ENCODE assay signal across 1 cellular context in the genomic region with DNA sequence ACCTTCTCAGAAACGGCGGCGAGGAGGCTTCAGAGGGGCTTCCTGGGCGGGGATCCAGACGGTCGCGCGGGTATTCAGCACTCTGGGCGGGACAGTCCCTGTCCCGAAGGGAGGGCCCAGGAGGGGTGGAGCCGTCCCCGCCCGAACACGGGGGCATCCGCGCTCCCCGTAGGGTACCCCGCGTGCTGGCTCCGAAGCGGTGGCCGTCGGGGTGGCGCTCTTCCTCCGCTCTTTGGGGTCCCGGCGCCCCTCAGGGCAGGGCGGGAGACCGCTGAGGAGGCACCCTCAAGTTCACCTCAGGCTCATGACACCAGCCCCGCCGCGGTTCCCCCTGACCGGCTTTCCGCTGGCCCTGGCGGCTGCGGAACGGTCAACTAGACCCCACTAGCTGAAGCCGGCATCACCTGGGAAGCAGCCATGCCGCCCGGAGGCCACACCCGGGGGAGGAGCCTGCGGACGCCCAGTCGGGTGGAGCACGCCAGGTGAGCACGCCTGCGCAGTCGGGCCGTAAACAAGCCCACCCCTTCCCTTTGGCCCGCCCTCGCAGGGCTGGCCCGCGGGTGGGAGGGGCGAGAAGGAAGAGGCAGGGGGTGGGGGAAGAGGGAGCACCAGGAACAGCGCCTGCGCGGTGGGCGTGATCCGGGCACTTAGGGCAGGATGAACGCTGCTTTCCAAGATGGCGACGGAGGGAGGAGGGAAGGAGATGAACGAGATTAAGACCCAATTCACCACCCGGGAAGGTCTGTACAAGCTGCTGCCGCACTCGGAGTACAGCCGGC.
TF ChIP-seq lines count a peak whose summit lies in the region.

A gene with protein sequence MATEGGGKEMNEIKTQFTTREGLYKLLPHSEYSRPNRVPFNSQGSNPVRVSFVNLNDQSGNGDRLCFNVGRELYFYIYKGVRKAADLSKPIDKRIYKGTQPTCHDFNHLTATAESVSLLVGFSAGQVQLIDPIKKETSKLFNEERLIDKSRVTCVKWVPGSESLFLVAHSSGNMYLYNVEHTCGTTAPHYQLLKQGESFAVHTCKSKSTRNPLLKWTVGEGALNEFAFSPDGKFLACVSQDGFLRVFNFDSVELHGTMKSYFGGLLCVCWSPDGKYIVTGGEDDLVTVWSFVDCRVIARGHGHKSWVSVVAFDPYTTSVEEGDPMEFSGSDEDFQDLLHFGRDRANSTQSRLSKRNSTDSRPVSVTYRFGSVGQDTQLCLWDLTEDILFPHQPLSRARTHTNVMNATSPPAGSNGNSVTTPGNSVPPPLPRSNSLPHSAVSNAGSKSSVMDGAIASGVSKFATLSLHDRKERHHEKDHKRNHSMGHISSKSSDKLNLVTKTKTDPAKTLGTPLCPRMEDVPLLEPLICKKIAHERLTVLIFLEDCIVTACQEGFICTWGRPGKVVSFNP (plus strand): TSS at position 650 of the 779 bp plus-strand sequence. CDS start 27 bp downstream, at position 677.

TF ChIP-seq in HepG2, 621 proteins besides CTCF, POLR2A, EP300 and RAD21 (continued from another document and continues in another):
- TF ChIP-seq, protein P1, sequence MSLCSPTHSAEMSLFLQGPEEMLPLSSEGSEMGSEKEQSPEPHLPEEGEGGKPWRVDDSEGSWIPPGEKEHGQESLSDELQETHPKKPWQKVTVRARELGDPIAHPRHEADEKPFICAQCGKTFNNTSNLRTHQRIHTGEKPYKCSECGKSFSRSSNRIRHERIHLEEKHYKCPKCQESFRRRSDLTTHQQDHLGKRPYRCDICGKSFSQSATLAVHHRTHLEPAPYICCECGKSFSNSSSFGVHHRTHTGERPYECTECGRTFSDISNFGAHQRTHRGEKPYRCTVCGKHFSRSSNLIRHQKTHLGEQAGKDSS (CRISPR knock-in tag; IDR thresholded peaks at IDR 0.05; ENCODE audit: borderline replicate concordance, low read depth) = peak; percentile 50; the same call in 1 of the 2 replicates
- TF ChIP-seq ZNF224 (CRISPR knock-in tag; IDR thresholded peaks at IDR 0.05) (no peak), YEATS4 (CRISPR knock-in tag; IDR thresholded peaks at IDR 0.05; ENCODE audit: borderline replicate concordance) (0 out of 2 replicates have a peak, but pooled peaks have one; percentile 31), MEF2D (CRISPR knock-in tag; IDR thresholded peaks at IDR 0.05) (peak; percentile 65), ZNF674 (CRISPR knock-in tag; IDR thresholded peaks at IDR 0.05; ENCODE audit: low read depth) (0 out of 2 replicates have a peak, but pooled peaks have one; percentile 62), NFKBIZ (CRISPR knock-in tag; IDR thresholded peaks at IDR 0.05) (0 out of 2 replicates have a peak, but pooled peaks have one; percentile 24), ZNF331 (CRISPR knock-in tag; IDR thresholded peaks at IDR 0.05) (0 out of 2 replicates have a peak, but pooled peaks have one; percentile 0), CENPX (CRISPR knock-in tag; IDR thresholded peaks at IDR 0.05) (no peak), RFXANK (CRISPR knock-in tag; IDR thresholded peaks at IDR 0.05) (no peak), ZEB1 (IDR thresholded peaks at IDR 0.05; ENCODE audit: insufficient replicate concordance, low read depth) (peak; percentile 95), ZNF773 (CRISPR knock-in tag; IDR thresholded peaks at IDR 0.05; ENCODE audit: borderline replicate concordance) (no peak), ZBTB7B (CRISPR knock-in tag; IDR thresholded peaks at IDR 0.05) (peak; percentile 74), HMG20B (CRISPR knock-in tag; conservative IDR thresholded peaks at IDR 0.05) (0 out of 2 replicates have a peak, but pooled peaks have one; percentile 23), NR2F2 (IDR thresholded peaks at IDR 0.05; ENCODE audit: borderline replicate concordance, low read depth) (no peak), POLR2G (IDR thresholded peaks at IDR 0.05; ENCODE audit: low read depth, low read length) (peak; percentile 75), RARG (CRISPR knock-in tag; IDR thresholded peaks at IDR 0.05; ENCODE audit: low read depth) (peak; percentile 73; the same call in 1 of the 2 replicates), AKAP8 (CRISPR knock-in tag; IDR thresholded peaks at IDR 0.05) (peak; percentile 59; the same call in 1 of the 2 replicates), PHF8 (CRISPR knock-in tag; IDR thresholded peaks at IDR 0.05) (peak; percentile 76), ZNF747 (CRISPR knock-in tag; IDR thresholded peaks at IDR 0.05; ENCODE audit: borderline replicate concordance) (peak; percentile 23; the same call in 1 of the 2 replicates), HDAC1 (CRISPR knock-in tag; IDR thresholded peaks at IDR 0.05) (peak; percentile 74; the same call in 1 of the 2 replicates), ZBTB1 (CRISPR knock-in tag; IDR thresholded peaks at IDR 0.05; ENCODE audit: borderline replicate concordance) (no peak), ZNF670 (CRISPR knock-in tag; IDR thresholded peaks at IDR 0.05; ENCODE audit: borderline replicate concordance) (peak; percentile 24; the same call in 1 of the 2 replicates), RCOR2 (CRISPR knock-in tag; IDR thresholded peaks at IDR 0.05) (peak; percentile 38), ZIK1 (CRISPR knock-in tag; IDR thresholded peaks at IDR 0.05; ENCODE audit: borderline replicate concordance, low read depth) (0 out of 2 replicates have a peak, but pooled peaks have one; percentile 28), ZNF160 (CRISPR knock-in tag; IDR thresholded peaks at IDR 0.05) (0 out of 2 replicates have a peak, but pooled peaks have one; percentile 12), ZNF567 (CRISPR knock-in tag; IDR thresholded peaks at IDR 0.05; ENCODE audit: borderline replicate concordance) (peak; percentile 61; the same call in 1 of the 2 replicates), SOX6 (IDR thresholded peaks at IDR 0.05) (no peak), SOX6 (CRISPR knock-in tag; IDR thresholded peaks at IDR 0.05) (peak; percentile 37; the same call in 1 of the 2 replicates), BATF2 (CRISPR knock-in tag; IDR thresholded peaks at IDR 0.05) (0 out of 2 replicates have a peak, but pooled peaks have one; percentile 0), BCL3 (CRISPR knock-in tag; IDR thresholded peaks at IDR 0.05) (0 out of 2 replicates have a peak, but pooled peaks have one; percentile 30), ZNF782 (CRISPR knock-in tag; IDR thresholded peaks at IDR 0.05; ENCODE audit: borderline replicate concordance) (peak; percentile 61; the same call in 1 of the 2 replicates), ZNF777 (CRISPR knock-in tag; IDR thresholded peaks at IDR 0.05) (peak; percentile 99), ZNF263 (CRISPR knock-in tag; IDR thresholded peaks at IDR 0.05) (peak; percentile 95), KLF16 (CRISPR knock-in tag; IDR thresholded peaks at IDR 0.05) (peak in 1 of 2 experiments; percentile 82; a peak in 2 of 4 replicates), MXI1 (IDR thresholded peaks at IDR 0.05; ENCODE audit: borderline replicate concordance, low read depth, low read length) (peak; percentile 90; the same call in 1 of the 3 replicates), RXRB (CRISPR knock-in tag; IDR thresholded peaks at IDR 0.05; ENCODE audit: borderline replicate concordance) (0 out of 2 replicates have a peak, but pooled peaks have one; percentile 47), BORCS8-MEF2B (CRISPR knock-in tag; IDR thresholded peaks at IDR 0.05) (no peak), TSC22D2 (CRISPR knock-in tag; IDR thresholded peaks at IDR 0.05; ENCODE audit: borderline replicate concordance) (0 out of 2 replicates have a peak, but pooled peaks have one; percentile 17), ZNF776 (CRISPR knock-in tag; IDR thresholded peaks at IDR 0.05) (peak; percentile 33; the same call in 1 of the 2 replicates), ZNF543 (CRISPR knock-in tag; IDR thresholded peaks at IDR 0.05) (peak; percentile 86), ZNF772 (CRISPR knock-in tag; IDR thresholded peaks at IDR 0.05) (peak; percentile 76), KAT7 (CRISPR knock-in tag; IDR thresholded peaks at IDR 0.05; ENCODE audit: borderline replicate concordance) (0 out of 2 replicates have a peak, but pooled peaks have one; percentile 4), MEIS1 (CRISPR knock-in tag; IDR thresholded peaks at IDR 0.05; ENCODE audit: borderline replicate concordance) (peak; percentile 44; the same call in 1 of the 2 replicates), ZSCAN30 (CRISPR knock-in tag; IDR thresholded peaks at IDR 0.05) (no peak), HIVEP1 (CRISPR knock-in tag; IDR thresholded peaks at IDR 0.05) (peak; percentile 68; the same call in 1 of the 2 replicates), TFAP4 (IDR thresholded peaks at IDR 0.05; ENCODE audit: borderline replicate concordance, low read depth) (peak; percentile 70; the same call in 1 of the 2 replicates), ZBTB38 (CRISPR knock-in tag; IDR thresholded peaks at IDR 0.05) (peak; percentile 16; the same call in 1 of the 2 replicates), DNMT3B (CRISPR knock-in tag; conservative IDR thresholded peaks at IDR 0.05) (0 out of 2 replicates have a peak, but pooled peaks have one; percentile 13), FOXC1 (CRISPR knock-in tag; IDR thresholded peaks at IDR 0.05; ENCODE audit: borderline replicate concordance) (peak; percentile 96), BHLHE40 (IDR thresholded peaks at IDR 0.05; ENCODE audit: low read length) (no peak), NRL (CRISPR knock-in tag; IDR thresholded peaks at IDR 0.05; ENCODE audit: borderline replicate concordance) (peak; percentile 43; the same call in 1 of the 2 replicates), DRAP1 (CRISPR knock-in tag; IDR thresholded peaks at IDR 0.05) (peak; percentile 70)
- TF ChIP-seq, protein P2, sequence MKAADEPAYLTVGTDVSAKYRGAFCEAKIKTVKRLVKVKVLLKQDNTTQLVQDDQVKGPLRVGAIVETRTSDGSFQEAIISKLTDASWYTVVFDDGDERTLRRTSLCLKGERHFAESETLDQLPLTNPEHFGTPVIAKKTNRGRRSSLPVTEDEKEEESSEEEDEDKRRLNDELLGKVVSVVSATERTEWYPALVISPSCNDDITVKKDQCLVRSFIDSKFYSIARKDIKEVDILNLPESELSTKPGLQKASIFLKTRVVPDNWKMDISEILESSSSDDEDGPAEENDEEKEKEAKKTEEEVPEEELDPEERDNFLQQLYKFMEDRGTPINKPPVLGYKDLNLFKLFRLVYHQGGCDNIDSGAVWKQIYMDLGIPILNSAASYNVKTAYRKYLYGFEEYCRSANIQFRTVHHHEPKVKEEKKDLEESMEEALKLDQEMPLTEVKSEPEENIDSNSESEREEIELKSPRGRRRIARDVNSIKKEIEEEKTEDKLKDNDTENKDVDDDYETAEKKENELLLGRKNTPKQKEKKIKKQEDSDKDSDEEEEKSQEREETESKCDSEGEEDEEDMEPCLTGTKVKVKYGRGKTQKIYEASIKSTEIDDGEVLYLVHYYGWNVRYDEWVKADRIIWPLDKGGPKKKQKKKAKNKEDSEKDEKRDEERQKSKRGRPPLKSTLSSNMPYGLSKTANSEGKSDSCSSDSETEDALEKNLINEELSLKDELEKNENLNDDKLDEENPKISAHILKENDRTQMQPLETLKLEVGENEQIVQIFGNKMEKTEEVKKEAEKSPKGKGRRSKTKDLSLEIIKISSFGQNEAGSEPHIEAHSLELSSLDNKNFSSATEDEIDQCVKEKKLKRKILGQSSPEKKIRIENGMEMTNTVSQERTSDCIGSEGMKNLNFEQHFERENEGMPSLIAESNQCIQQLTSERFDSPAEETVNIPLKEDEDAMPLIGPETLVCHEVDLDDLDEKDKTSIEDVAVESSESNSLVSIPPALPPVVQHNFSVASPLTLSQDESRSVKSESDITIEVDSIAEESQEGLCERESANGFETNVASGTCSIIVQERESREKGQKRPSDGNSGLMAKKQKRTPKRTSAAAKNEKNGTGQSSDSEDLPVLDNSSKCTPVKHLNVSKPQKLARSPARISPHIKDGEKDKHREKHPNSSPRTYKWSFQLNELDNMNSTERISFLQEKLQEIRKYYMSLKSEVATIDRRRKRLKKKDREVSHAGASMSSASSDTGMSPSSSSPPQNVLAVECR (CRISPR knock-in tag; IDR thresholded peaks at IDR 0.05; ENCODE audit: borderline replicate concordance) = peak; percentile 95
- TF ChIP-seq, protein P3, sequence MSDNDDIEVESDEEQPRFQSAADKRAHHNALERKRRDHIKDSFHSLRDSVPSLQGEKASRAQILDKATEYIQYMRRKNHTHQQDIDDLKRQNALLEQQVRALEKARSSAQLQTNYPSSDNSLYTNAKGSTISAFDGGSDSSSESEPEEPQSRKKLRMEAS (IDR thresholded peaks at IDR 0.05) = peak; percentile 79
- TF ChIP-seq, protein P4, sequence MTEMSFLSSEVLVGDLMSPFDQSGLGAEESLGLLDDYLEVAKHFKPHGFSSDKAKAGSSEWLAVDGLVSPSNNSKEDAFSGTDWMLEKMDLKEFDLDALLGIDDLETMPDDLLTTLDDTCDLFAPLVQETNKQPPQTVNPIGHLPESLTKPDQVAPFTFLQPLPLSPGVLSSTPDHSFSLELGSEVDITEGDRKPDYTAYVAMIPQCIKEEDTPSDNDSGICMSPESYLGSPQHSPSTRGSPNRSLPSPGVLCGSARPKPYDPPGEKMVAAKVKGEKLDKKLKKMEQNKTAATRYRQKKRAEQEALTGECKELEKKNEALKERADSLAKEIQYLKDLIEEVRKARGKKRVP (CRISPR knock-in tag; IDR thresholded peaks at IDR 0.05) = peak in 1 of 2 experiments; percentile 12; a peak in 1 of 4 replicates
